8 cellular contexts compared by ENCODE assay signal in the genomic region with DNA sequence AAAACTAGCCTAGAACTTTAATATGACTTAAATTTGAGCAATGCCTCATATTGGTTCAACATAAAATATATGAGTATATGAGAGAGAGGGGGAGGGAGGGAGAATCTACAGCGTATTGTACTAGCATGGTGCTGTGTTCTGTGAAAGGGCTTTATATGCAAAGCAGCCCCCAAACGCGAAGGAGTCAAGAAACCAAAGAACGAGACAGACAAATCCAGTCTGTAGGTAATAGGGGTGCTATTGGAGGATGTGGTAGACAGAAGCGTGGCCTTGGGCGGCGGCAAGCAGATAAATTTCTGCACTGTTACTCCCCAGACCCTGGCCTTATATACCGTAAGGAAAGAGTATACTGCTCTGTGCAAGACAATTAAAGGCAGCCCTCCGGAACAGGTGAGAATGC. TPM values are rescaled to one million over a fixed set of nuclear protein-coding genes. Genes with fewer than 3 reads are reported as not detected.
A peak's percentile ranks its signal among the peaks of the same experiment; 100 is the strongest.
DNase-seq lines count a peak whose midpoint lies in the region; ATAC-seq and TF ChIP-seq lines count a peak whose summit lies in the region.

No MANE protein-coding gene starts in this region.

- TF ChIP-seq CTCF in AG04449 (IDR thresholded peaks at IDR 0.05; ENCODE audit: insufficient read depth, low read length, missing control alignments) (no peak), choroid plexus epithelial cell (conservative IDR thresholded peaks at IDR 0.05; ENCODE audit: low read depth, low read length) (no peak), neural cell (IDR thresholded peaks at IDR 0.05; ENCODE audit: poor library complexity, severe bottlenecking) (no peak)

- H3K4me2 ChIP-seq in neural cell (ENCODE audit: low read length) = no peak overlapping the region

- H3K9ac ChIP-seq in HUES64 (ENCODE audit: low read depth, low read length) = peak overlapping the region; percentile 65; the same call in 1 of the 2 replicates
- no peak overlapping the region for H3K9ac ChIP-seq in neural cell (ENCODE audit: low read length)

- no peaks in the 10 kb centered on the region for H4K20me1 ChIP-seq in neural cell (ENCODE audit: insufficient read depth)

- POLR2A ChIA-PET in AG04449 (lab: Yijun Ruan, JAX) = interaction anchor here (0.6 to 2.5 kb wide), 10 partner anchors 10 to 1298 kb away, joined by 3 to 34 read pairs (median 6); no protein-coding TSS in a partner anchor

- no peaks in the 10 kb centered on the region for H3F3A ChIP-seq in neural cell (ENCODE audit: insufficient read depth, low read length, poor library complexity, severe bottlenecking)

- H3K4me3 ChIP-seq in AG04449 (ENCODE audit: low read depth, low read length) (peak overlapping the region; percentile 92), HUES64 (ENCODE audit: low read length) (peak overlapping the region; percentile 95), choroid plexus epithelial cell (ENCODE audit: low read depth, low read length) (peak overlapping the region; percentile 92), neural cell (ENCODE audit: low read length) (peak overlapping the region; percentile 81)

- WGBS in HUES64 = 75% methylated on average over 9 of the region's 9 CpGs

- ATAC-seq in GM19351 (IDR thresholded peaks at IDR 0.05; ENCODE audit: unreplicated experiment) = peak; percentile 20

- H3K27ac ChIP-seq in HUES64 (ENCODE audit: low read depth, low read length) (no peak overlapping the region), neural cell (ENCODE audit: low read length) (no peak overlapping the region)

- H3K9me3 ChIP-seq in HUES64 (ENCODE audit: insufficient read depth, low read depth, low read length) (no peaks in the 10 kb centered on the region), neural cell (ENCODE audit: low read length) (no peaks in the 10 kb centered on the region)

- no peak overlapping the region for H2AFZ ChIP-seq in neural cell (ENCODE audit: low read depth, low read length)

- CTCF ChIA-PET in AG04449 (lab: Yijun Ruan, JAX) = interaction anchor here (0.9 to 2.3 kb wide), 11 partner anchors 11 to 214 kb away, joined by 3 to 12 read pairs (median 4); no protein-coding TSS in a partner anchor

- no peaks in the 10 kb centered on the region for H3K79me2 ChIP-seq in neural cell (replicated peaks; ENCODE audit: insufficient read depth, low read length)

- H3K4me1 ChIP-seq in HUES64 (ENCODE audit: insufficient read depth, low read length) = peaks cover 25% of the 10 kb centered on the region

- TF ChIP-seq EP300 in neural cell (conservative IDR thresholded peaks at IDR 0.05; ENCODE audit: poor library complexity, severe bottlenecking) = no peak

- no peak for TF ChIP-seq RAD21 in neural cell (conservative IDR thresholded peaks at IDR 0.05)

- H3K9me2 ChIP-seq in neural cell (ENCODE audit: insufficient read depth, low read length) = no peaks in the 10 kb centered on the region

- DNase-seq in AG04449 (ENCODE audit: low read depth, low spot score) (no peak), choroid plexus epithelial cell (ENCODE audit: low read depth) (no peak), NOMO-1 treated with dmso at 0.1 percent for 144 hours (lab: John Stamatoyannopoulos, UW; ENCODE audit: unreplicated experiment) (no peak), CD1c-positive myeloid dendritic cell (ENCODE audit: extremely low spot score) (no peak), NOMO-1 (lab: John Stamatoyannopoulos, UW; ENCODE audit: unreplicated experiment in 2 of 2) (no peak)

- H3K36me3 ChIP-seq in HUES64 (ENCODE audit: insufficient read depth, low read length) (peaks cover 19% of the 10 kb centered on the region; the same call in 1 of the 2 replicates), neural cell (ENCODE audit: insufficient read depth, low read length) (no peaks in the 10 kb centered on the region)

- H3K27me3 ChIP-seq in HUES64 (ENCODE audit: insufficient read depth, low read length) (no peaks in the 10 kb centered on the region), neural cell (ENCODE audit: insufficient read depth, low read depth, low read length) (peaks cover 25% of the 10 kb centered on the region)

TF ChIP-seq in neural cell, 6 proteins besides CTCF, POLR2A, EP300 and RAD21:
- TF ChIP-seq, protein P1, sequence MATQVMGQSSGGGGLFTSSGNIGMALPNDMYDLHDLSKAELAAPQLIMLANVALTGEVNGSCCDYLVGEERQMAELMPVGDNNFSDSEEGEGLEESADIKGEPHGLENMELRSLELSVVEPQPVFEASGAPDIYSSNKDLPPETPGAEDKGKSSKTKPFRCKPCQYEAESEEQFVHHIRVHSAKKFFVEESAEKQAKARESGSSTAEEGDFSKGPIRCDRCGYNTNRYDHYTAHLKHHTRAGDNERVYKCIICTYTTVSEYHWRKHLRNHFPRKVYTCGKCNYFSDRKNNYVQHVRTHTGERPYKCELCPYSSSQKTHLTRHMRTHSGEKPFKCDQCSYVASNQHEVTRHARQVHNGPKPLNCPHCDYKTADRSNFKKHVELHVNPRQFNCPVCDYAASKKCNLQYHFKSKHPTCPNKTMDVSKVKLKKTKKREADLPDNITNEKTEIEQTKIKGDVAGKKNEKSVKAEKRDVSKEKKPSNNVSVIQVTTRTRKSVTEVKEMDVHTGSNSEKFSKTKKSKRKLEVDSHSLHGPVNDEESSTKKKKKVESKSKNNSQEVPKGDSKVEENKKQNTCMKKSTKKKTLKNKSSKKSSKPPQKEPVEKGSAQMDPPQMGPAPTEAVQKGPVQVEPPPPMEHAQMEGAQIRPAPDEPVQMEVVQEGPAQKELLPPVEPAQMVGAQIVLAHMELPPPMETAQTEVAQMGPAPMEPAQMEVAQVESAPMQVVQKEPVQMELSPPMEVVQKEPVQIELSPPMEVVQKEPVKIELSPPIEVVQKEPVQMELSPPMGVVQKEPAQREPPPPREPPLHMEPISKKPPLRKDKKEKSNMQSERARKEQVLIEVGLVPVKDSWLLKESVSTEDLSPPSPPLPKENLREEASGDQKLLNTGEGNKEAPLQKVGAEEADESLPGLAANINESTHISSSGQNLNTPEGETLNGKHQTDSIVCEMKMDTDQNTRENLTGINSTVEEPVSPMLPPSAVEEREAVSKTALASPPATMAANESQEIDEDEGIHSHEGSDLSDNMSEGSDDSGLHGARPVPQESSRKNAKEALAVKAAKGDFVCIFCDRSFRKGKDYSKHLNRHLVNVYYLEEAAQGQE (IDR thresholded peaks at IDR 0.05; ENCODE audit: borderline replicate concordance) = no peak
- TF ChIP-seq POLR2AphosphoS5 (IDR thresholded peaks at IDR 0.05) = no peak
- no peak for TF ChIP-seq SMC3 (conservative IDR thresholded peaks at IDR 0.05; ENCODE audit: poor library complexity)
- no peak for TF ChIP-seq TAF1 (IDR thresholded peaks at IDR 0.05; ENCODE audit: low read depth)
- TF ChIP-seq EZH2 (IDR thresholded peaks at IDR 0.05; ENCODE audit: borderline replicate concordance, insufficient read depth, low read length, poor library complexity, severe bottlenecking) = no peak
- no peak for TF ChIP-seq MXI1 (conservative IDR thresholded peaks at IDR 0.05; ENCODE audit: poor library complexity, severe bottlenecking)

RNA-seq across cellular contexts. Expression of a gene that starts 0.8 kb away (rescaled TPM):
- polyA plus RNA-seq in HUES64 (2013, experiment 1 of 2) = 334 TPM
- polyA plus RNA-seq in HUES64 (2013, experiment 2 of 2) = 330 TPM
- 2.9 and 8.1 TPM in 2 replicates for polyA plus RNA-seq in neural cell
- polyA minus RNA-seq in neural cell = 2.2 and 3.7 TPM in 2 replicates
